ENCODE assay signal across 8 cellular contexts in genomic region chr15:76335851-76336253, GRCh38. TPM values are rescaled to one million over a fixed set of nuclear protein-coding genes. Genes with fewer than 3 reads are reported as not detected.
A peak's percentile ranks its signal among the peaks of the same experiment; 100 is the strongest.
DNase-seq lines count a peak whose midpoint lies in the region; ATAC-seq and TF ChIP-seq lines count a peak whose summit lies in the region.

No MANE protein-coding gene starts in this region.

- H3K9me3 Mint-ChIP-seq in T-cell, result no peaks in the 10 kb centered on the region

- peak overlapping the region; percentile 61 to 70 (median 67) for H3K4me3 Mint-ChIP-seq in T-cell

- H3K27ac Mint-ChIP-seq in T-cell, result peak overlapping the region in 1 of 2 donors; percentile 83

- ATAC-seq in T-cell (replicated peaks in 1 of 4) (no peak), HG03175 (IDR thresholded peaks at IDR 0.05; ENCODE audit: unreplicated experiment) (no peak), HG02870 (IDR thresholded peaks at IDR 0.05; ENCODE audit: unreplicated experiment) (no peak)

- H3K4me1 Mint-ChIP-seq in T-cell, result peaks cover 48 to 52% (median 49%) of the 10 kb centered on the region in 3 donors

- no peaks in the 10 kb centered on the region for H3K36me3 Mint-ChIP-seq in T-cell

- peaks cover 67 to 82% of the 10 kb centered on the region in 2 donors for H3K27me3 Mint-ChIP-seq in T-cell

- TF ChIP-seq CTCF in AG10803 (conservative IDR thresholded peaks at IDR 0.05; ENCODE audit: low read length), result no peak
- no peak for TF ChIP-seq CTCF in GM20000 (IDR thresholded peaks at IDR 0.05; ENCODE audit: extremely low read depth, missing control alignments)

- no peak for DNase-seq in AG10803 (ENCODE audit: low read depth)
- peak; percentile 42 for DNase-seq in GM20000 (ENCODE audit: low spot score)
- DNase-seq in T-cell, result no peak
- DNase-seq in NCI-H2196 treated with DMSO at 0.1 percent for 48 hours (lab: John Stamatoyannopoulos, UW; ENCODE audit: unreplicated experiment), result no peak
- no peak for DNase-seq in dermis blood vessel endothelial cell

- CTCF ChIA-PET in T-cell (lab: Charles Lee), result no interaction called here

- POLR2A ChIA-PET in T-cell (lab: Charles Lee), result interaction anchor here in 1 of 2 donors (0.6 kb wide), 1 partner anchor 571 kb away, joined by 6 read pairs; no protein-coding TSS in a partner anchor

- H3K4me3 ChIP-seq in AG10803 (ENCODE audit: low read length) (peak overlapping the region; percentile 57), iPS-11a (ENCODE audit: low read depth, low read length) (peak overlapping the region; percentile 41)

RNA-seq across cellular contexts. Expression of gene ISL2, which starts 0.7 kb away (rescaled TPM):
- total RNA-seq in T-cell (under 1 TPM in 3 of 5 donors, not detected in 2; 0.23 to 0.44 (median 0.26) TPM), dermis blood vessel endothelial cell (0.56 and 1.2 TPM in 2 replicates)

RNA-seq across cellular contexts. Expression of gene ETFA, which starts 24.6 kb away (rescaled TPM):
- total RNA-seq in T-cell (10 to 100 TPM; 34.6 to 53.9 (median 50.4) TPM), dermis blood vessel endothelial cell (165 and 183 TPM in 2 replicates)
